Comparison of ENCODE assay signal across 8 cellular contexts in the genomic region with DNA sequence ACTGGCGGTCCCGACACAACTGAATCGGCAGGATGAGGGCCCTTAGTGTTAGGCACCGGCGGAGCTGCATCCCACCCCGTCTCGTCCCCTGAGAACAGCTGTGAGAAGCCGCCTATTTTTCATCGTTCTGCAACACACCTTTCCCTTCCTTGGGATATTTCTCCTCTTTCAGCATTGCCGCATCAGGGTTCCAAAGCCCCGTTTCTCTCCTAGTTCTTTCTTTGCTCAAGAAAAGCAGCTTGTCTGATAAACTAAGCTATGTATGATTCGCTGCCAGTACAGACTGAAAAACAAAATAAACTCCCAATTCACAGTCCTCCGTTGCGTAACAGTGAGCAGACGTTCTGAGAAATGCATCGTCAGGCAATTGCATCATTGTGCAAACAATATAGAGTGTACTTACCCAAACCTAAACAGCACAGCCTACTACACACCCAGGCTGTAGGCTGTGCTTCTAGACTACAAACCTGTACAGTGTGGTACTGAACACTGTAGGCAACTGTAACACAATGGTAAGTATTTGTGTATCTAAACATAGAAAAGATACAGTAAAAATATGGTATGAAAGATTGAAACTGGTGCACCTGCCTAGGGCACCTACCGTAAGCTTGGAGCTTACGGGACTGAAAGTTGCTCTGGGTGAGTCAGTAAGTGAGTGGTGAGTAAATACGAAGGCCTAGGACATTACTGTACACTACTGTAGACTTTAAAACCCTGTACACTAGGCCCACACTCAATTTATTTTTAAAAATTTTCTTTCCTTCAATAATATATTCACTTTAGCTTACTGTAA. TPM values are rescaled to one million over a fixed set of nuclear protein-coding genes. Genes with fewer than 3 reads are reported as not detected.
DNase-seq lines count a peak whose midpoint lies in the region; ATAC-seq, FAIRE-seq and TF ChIP-seq lines count a peak whose summit lies in the region.

No MANE protein-coding gene starts in this region.

- peak overlapping the region in 5 of 11 experiments; percentile 3 to 88 (median 79); a peak in 6 of 22 replicates for H3K27ac ChIP-seq in BLaER1 treated with 17β-estradiol and CSF1 and Interleukin-3, amounts not matched to agents 10 nM and 100 nM
- H3K27ac ChIP-seq in K562 (ENCODE audit: extremely low read depth, low read depth, low read length) (no peak overlapping the region), liver (ENCODE audit: low read depth in 1 of 2, low read length in 2 of 2) (peak overlapping the region; percentile 99 to 100), upper lobe of right lung (peak overlapping the region; percentile 98)

- BruUV-seq in K562 (replicated peaks; lab: Mats Ljungman, UMichigan): no TSS peak

- H2AFZ ChIP-seq in K562 (ENCODE audit: low read depth, low read length): peak overlapping the region; percentile 6

- TF ChIP-seq RAD21 in K562 (CRISPR knock-in tag; conservative IDR thresholded peaks at IDR 0.05 in 1 of 2, IDR thresholded peaks at IDR 0.05 in 1 of 2) (no peak), liver (IDR thresholded peaks at IDR 0.05) (no peak)

- peaks cover 0 to 53% (median 11%) of the 10 kb centered on the region in 10 experiments; a peak in 15 of 20 replicates for H3K4me1 ChIP-seq in BLaER1 treated with 17β-estradiol and CSF1 and Interleukin-3, amounts not matched to agents 10 nM and 100 nM
- H3K4me1 ChIP-seq in K562 (replicated peaks in 1 of 2; ENCODE audit: control insufficient read depth in 2 of 2, insufficient read depth in 2 of 2, low read length in 2 of 2) (peaks cover 0 to 12% of the 10 kb centered on the region in 2 experiments; a peak in 3 of 5 replicates), liver (ENCODE audit: control insufficient read depth in 4 of 4, insufficient read depth in 4 of 4, low read length in 3 of 4) (peaks cover 0 to 43% (median 9%) of the 10 kb centered on the region in 4 donors), upper lobe of right lung (peaks cover 5% of the 10 kb centered on the region)

- DNase-seq in K562 (ENCODE audit: extremely low read depth in 1 of 4, low spot score in 3 of 4) (no peak), upper lobe of right lung (no peak), GOT3 (lab: John Stamatoyannopoulos, UW) (no peak), medulla oblongata (ENCODE audit: extremely low spot score) (no peak), foreskin melanocyte (no peak)

- TF ChIP-seq POLR2A in K562 (conservative IDR thresholded peaks at IDR 0.05): no peak

- no peaks in the 10 kb centered on the region for H3K9me1 ChIP-seq in K562 (ENCODE audit: control insufficient read depth, insufficient read depth, low read length)

- H3K4me3 ChIP-seq in BLaER1 treated with 17β-estradiol and CSF1 and Interleukin-3, amounts not matched to agents 10 nM and 100 nM: peak overlapping the region in 5 of 10 experiments; percentile 62 to 77 (median 69); a peak in 4 of 20 replicates
- no peak overlapping the region for H3K4me3 ChIP-seq in K562
- H3K4me3 ChIP-seq in liver (ENCODE audit: low read depth in 1 of 3, low read length in 3 of 3): peak overlapping the region; percentile 72 to 92 (median 79)
- peak overlapping the region; percentile 85 for H3K4me3 ChIP-seq in upper lobe of right lung

- CTCF ChIA-PET in K562 (lab: Yijun Ruan, JAX; ENCODE audit: low intra/inter-chr PET ratio): no interaction called here

- TF ChIP-seq CTCF in LNCAP (IDR thresholded peaks at IDR 0.05) (0 out of 2 replicates have a peak, but pooled peaks have one; percentile 3), K562 (IDR thresholded peaks at IDR 0.05 in 2 of 3, conservative IDR thresholded peaks at IDR 0.05 in 1 of 3; ENCODE audit: insufficient read depth in 2 of 3, low read depth in 1 of 3, low read length in 3 of 3) (no peak), liver (IDR thresholded peaks at IDR 0.05; ENCODE audit: low read depth, low read length, missing input control) (no peak), upper lobe of right lung (IDR thresholded peaks at IDR 0.05) (no peak)

- peak overlapping the region in 4 of 11 experiments; percentile 80 to 88 (median 83); a peak in 7 of 22 replicates for H3K9ac ChIP-seq in BLaER1 treated with 17β-estradiol and CSF1 and Interleukin-3, amounts not matched to agents 10 nM and 100 nM
- H3K9ac ChIP-seq in K562 (ENCODE audit: insufficient read depth in 1 of 2, low read depth in 2 of 2, low read length in 2 of 2): no peak overlapping the region
- peak overlapping the region; percentile 75 to 100 for H3K9ac ChIP-seq in liver (ENCODE audit: low read depth in 1 of 2, low read length in 2 of 2)

- no peak for ATAC-seq in K562
- peak; percentile 78 for ATAC-seq in upper lobe of right lung

- peak overlapping the region; percentile 40 to 92 (median 87); a peak in 20 of 22 replicates for H3K4me2 ChIP-seq in BLaER1 treated with 17β-estradiol and CSF1 and Interleukin-3, amounts not matched to agents 10 nM and 100 nM
- H3K4me2 ChIP-seq in K562 (ENCODE audit: insufficient read depth, low read length): no peak overlapping the region; the same call in 1 of the 2 replicates

- H3K27me3 ChIP-seq in BLaER1 treated with 17β-estradiol and CSF1 and Interleukin-3, amounts not matched to agents 10 nM and 100 nM: peaks cover 0 to 21% (median 15%) of the 10 kb centered on the region in 11 experiments; a peak in 16 of 22 replicates
- H3K27me3 ChIP-seq in K562 (ENCODE audit: control insufficient read depth in 2 of 2, insufficient read depth in 2 of 2, low read length in 2 of 2) (peaks cover 0 to 10% of the 10 kb centered on the region in 2 experiments; a peak in 2 of 5 replicates), liver (ENCODE audit: control insufficient read depth in 4 of 4, insufficient read depth in 4 of 4, low read length in 3 of 4) (no peaks in the 10 kb centered on the region), upper lobe of right lung (peaks cover 5% of the 10 kb centered on the region)

- no peaks in the 10 kb centered on the region for H4K20me1 ChIP-seq in BLaER1 treated with 17β-estradiol and CSF1 and Interleukin-3, amounts not matched to agents 10 nM and 100 nM
- H4K20me1 ChIP-seq in K562 (replicated peaks; ENCODE audit: control insufficient read depth, insufficient read depth, low read length): no peaks in the 10 kb centered on the region

- H3K36me3 ChIP-seq in BLaER1 treated with 17β-estradiol and CSF1 and Interleukin-3, amounts not matched to agents 10 nM and 100 nM: no peaks in the 10 kb centered on the region
- H3K36me3 ChIP-seq in K562 (ENCODE audit: control insufficient read depth, insufficient read depth, low read length) (no peaks in the 10 kb centered on the region), liver (ENCODE audit: control insufficient read depth in 4 of 4, insufficient read depth in 3 of 4, low read depth in 1 of 4, low read length in 3 of 4) (no peaks in the 10 kb centered on the region), upper lobe of right lung (no peaks in the 10 kb centered on the region)

- in situ Hi-C loops in K562 (cut with MboI): no loop called here

- WGBS in K562 (ENCODE audit: insufficient coverage, low coverage, missing lambda C conversion rate): 30% methylated on average over 17 of the region's 19 CpGs
- 17% methylated on average over 19 of the region's 19 CpGs for WGBS in liver

- H3K9me3 ChIP-seq in BLaER1 treated with 17β-estradiol and CSF1 and Interleukin-3, amounts not matched to agents 10 nM and 100 nM (replicated peaks in 1 of 11): peaks cover 6 to 12% (median 10%) of the 10 kb centered on the region in 11 experiments; a peak in 15 of 22 replicates
- H3K9me3 ChIP-seq in K562 (replicated peaks; ENCODE audit: control insufficient read depth, insufficient read depth, low read depth, low read length): no peaks in the 10 kb centered on the region
- H3K9me3 ChIP-seq in liver (ENCODE audit: control insufficient read depth in 4 of 4, low read length in 3 of 4): no peaks in the 10 kb centered on the region
- H3K9me3 ChIP-seq in upper lobe of right lung: no peaks in the 10 kb centered on the region

- H3K79me2 ChIP-seq in K562 (ENCODE audit: control insufficient read depth, insufficient read depth, low read length): no peaks in the 10 kb centered on the region

- POLR2A ChIA-PET in K562 (lab: Yijun Ruan, JAX): interaction anchor here (0.6 to 1.2 kb wide), 3 partner anchors 62 to 190 kb away, joined by 3 read pairs; no protein-coding TSS in a partner anchor

- intact Hi-C loops in K562 (cut with micrococcal nuclease): loop anchor here (1.0 kb wide), 1 partner anchor 657 kb away; no protein-coding TSS in a partner anchor
- intact Hi-C loops in upper lobe of right lung (cut with DNase I): no loop called here

- FAIRE-seq in K562 (lab: Jason Lieb, UNC): no peak

- no peak for TF ChIP-seq EP300 in K562 (IDR thresholded peaks at IDR 0.05; ENCODE audit: low read length)

TF ChIP-seq in K562, 482 proteins besides CTCF, POLR2A, EP300 and RAD21 (continues in another document):
- TF ChIP-seq DMBX1 (CRISPR knock-in tag; IDR thresholded peaks at IDR 0.05; ENCODE audit: borderline replicate concordance) (no peak), ZNF316 (IDR thresholded peaks at IDR 0.05) (peak; percentile 58; the same call in 1 of the 2 replicates)

TF ChIP-seq in liver, 16 proteins besides CTCF, POLR2A, EP300 and RAD21 (continues in another document):
- TF ChIP-seq HNF4G (IDR thresholded peaks at IDR 0.05): no peak
- TF ChIP-seq, protein P1, sequence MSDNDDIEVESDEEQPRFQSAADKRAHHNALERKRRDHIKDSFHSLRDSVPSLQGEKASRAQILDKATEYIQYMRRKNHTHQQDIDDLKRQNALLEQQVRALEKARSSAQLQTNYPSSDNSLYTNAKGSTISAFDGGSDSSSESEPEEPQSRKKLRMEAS (IDR thresholded peaks at IDR 0.05): peak; percentile 34
- peak; percentile 71 for TF ChIP-seq FOXA1 (IDR thresholded peaks at IDR 0.05)

RNA-seq across cellular contexts. Expression of a gene that starts 8.9 kb away (rescaled TPM):
- not detected in 2 replicates for total RNA-seq in K562 (2011; cell fraction: chromatin; rRNA removed; ENCODE audit: low replicate concordance)
- total RNA-seq in K562 (2011; cell fraction: nucleolus; rRNA removed): under 0.01 TPM in 1 of 2 replicates, not detected in the other
- total RNA-seq in K562 (2011; cell fraction: nucleoplasm; rRNA removed): not detected in 2 replicates
- total RNA-seq in K562 (2014; rRNA removed) (0.14 TPM in 1 of 2 replicates, not detected in the other), K562 (2014; rRNA removed; fragmentation: Illumina TruSeq; extraction: Trizol) (not detected in 2 replicates), K562 (2015; rRNA removed; fragmentation: Illumina TruSeq; extraction: Trizol) (not detected in 2 replicates), K562 (2021) (0.07 and 0.09 TPM in 2 replicates), liver (10 to 100 TPM in 1 of 2 donors, under 1 TPM in 1; 0.28 to 46.9 TPM), upper lobe of right lung (6.2 TPM)
- polyA plus RNA-seq in K562 (2011; rRNA removed) (not detected in 2 replicates), K562 (2014; fragmentation: Illumina TruSeq; extraction: Trizol) (0.01 TPM in 1 of 2 replicates, not detected in the other), K562 (2014; fragmentation: Nextera tagmentation; extraction: Ambion mirVana) (not detected), K562 (2014; rRNA removed) (not detected in 2 replicates), liver (10 to 100 TPM in 1 of 2 donors, 1 to 10 TPM in 1; 6.5 to 11.6 TPM)
- 0.12 TPM in 1 of 2 replicates, not detected in the other for polyA plus RNA-seq in K562 (2011; cell fraction: cytosol; rRNA removed)
- polyA plus RNA-seq in K562 (2011; cell fraction: nucleus; rRNA removed): not detected in 2 replicates
- 0.26 TPM in 1 of 2 replicates, not detected in the other for polyA plus RNA-seq in K562 (2012)
- not detected in 2 replicates for polyA minus RNA-seq in K562 (2011; rRNA and poly(A)+ RNA removed)
- not detected in 2 replicates for polyA minus RNA-seq in K562 (2011; cell fraction: cytosol; rRNA and poly(A)+ RNA removed)
- not detected in 2 replicates for polyA minus RNA-seq in K562 (2011; cell fraction: nucleus; rRNA and poly(A)+ RNA removed)

Comparison
In these comparisons a context has a peak if more than half of its experiments do, and no peak if none do; other contexts are left out.
1. H3K9ac ChIP-seq: peak in liver (2 of 2); none in K562 (0 of 2).